Comparison of ENCODE assay signal across 31 cellular contexts in genomic region chr6:167129588-167129987, GRCh38. TPM values are rescaled to one million over a fixed set of nuclear protein-coding genes. Genes with fewer than 3 reads are reported as not detected.
DNase-seq lines count a peak whose midpoint lies in the region; ATAC-seq and TF ChIP-seq lines count a peak whose summit lies in the region.
"Had no signal": no experiment of that assay in that cellular context is flagged by ENCODE, and none has a peak within 500 bp of the region (broad histone marks: within the 10 kb centered on the region; RNA-seq: fewer than 3 reads in every experiment).

No MANE protein-coding gene starts in this region.

- H3K27ac ChIP-seq in spleen (peak overlapping the region in 7 of 8 donors; percentile 1 to 89 (median 67)), suprapubic skin (no peak overlapping the region)
- H3K27ac ChIP-seq: SJCRH30, upper lobe of left lung had no signal

- peaks cover 2% of the 10 kb centered on the region for H3K9me3 Mint-ChIP-seq in activated CD4-positive, alpha-beta T cell treated with anti-CD3 and anti-CD28 coated beads, Interleukin-2, amount 10 ng/mL, durations not matched to agents 7 days and 5 days
- H3K9me3 Mint-ChIP-seq in activated T-helper 17 cell treated with anti-CD3 and anti-CD28 coated beads, Interleukin-2, amount 50 U/mL, for 72 hours = no peaks in the 10 kb centered on the region
- no peaks in the 10 kb centered on the region for H3K9me3 Mint-ChIP-seq in type B pancreatic cell
- H3K9me3 Mint-ChIP-seq: H9, neural crest cell had no signal

- H3K36me3 ChIP-seq in spleen (peaks cover 0 to 22% (median 0%) of the 10 kb centered on the region in 6 donors), suprapubic skin (no peaks in the 10 kb centered on the region)
- H3K36me3 ChIP-seq: Peyer's patch, sigmoid colon, SJCRH30, upper lobe of left lung had no signal

- H3K9me3 ChIP-seq in spleen (peaks cover 0 to 5% (median 0%) of the 10 kb centered on the region in 8 donors), suprapubic skin (no peaks in the 10 kb centered on the region)
- H3K9me3 ChIP-seq: mucosa of descending colon, Peyer's patch, sigmoid colon, SJCRH30, upper lobe of left lung had no signal

- H3K27ac Mint-ChIP-seq in activated CD4-positive, alpha-beta T cell treated with anti-CD3 and anti-CD28 coated beads, Interleukin-2, amount 10 ng/mL, durations not matched to agents 7 days and 5 days = peak overlapping the region; percentile 36
- peak overlapping the region; percentile 94 for H3K27ac Mint-ChIP-seq in activated T-helper 17 cell treated with anti-CD3 and anti-CD28 coated beads, Interleukin-2, amount 50 U/mL, for 72 hours
- no peak overlapping the region for H3K27ac Mint-ChIP-seq in type B pancreatic cell
- H3K27ac Mint-ChIP-seq: activated CD4-positive, alpha-beta T cell treated with anti-CD3 and anti-CD28 coated beads, Interleukin-2, amount 10 ng/mL, durations not matched to agents 24 days and 14 days; dendritic cell treated with granulocyte-macrophage colony-stimulating factor and Interleukin-4, amounts not matched to agents 40 ng/mL and 50 ng/mL, for 4 days; progenitor cell of endocrine pancreas had no signal

- H3K27me3 Mint-ChIP-seq in activated CD4-positive, alpha-beta T cell treated with anti-CD3 and anti-CD28 coated beads, Interleukin-2, amount 10 ng/mL, durations not matched to agents 7 days and 5 days = no peaks in the 10 kb centered on the region
- H3K27me3 Mint-ChIP-seq in activated T-helper 17 cell treated with anti-CD3 and anti-CD28 coated beads, Interleukin-2, amount 50 U/mL, for 72 hours = no peaks in the 10 kb centered on the region
- H3K27me3 Mint-ChIP-seq in type B pancreatic cell = no peaks in the 10 kb centered on the region
- H3K27me3 Mint-ChIP-seq: activated CD4-positive, alpha-beta T cell treated with anti-CD3 and anti-CD28 coated beads, Interleukin-2, amount 10 ng/mL, durations not matched to agents 24 days and 14 days; dendritic cell treated with granulocyte-macrophage colony-stimulating factor and Interleukin-4, amounts not matched to agents 40 ng/mL and 50 ng/mL, for 4 days had no signal

- H3K4me1 Mint-ChIP-seq in activated CD4-positive, alpha-beta T cell treated with anti-CD3 and anti-CD28 coated beads, Interleukin-2, amount 10 ng/mL, durations not matched to agents 7 days and 5 days = peaks cover 7% of the 10 kb centered on the region
- peaks cover 66% of the 10 kb centered on the region for H3K4me1 Mint-ChIP-seq in activated T-helper 17 cell treated with anti-CD3 and anti-CD28 coated beads, Interleukin-2, amount 50 U/mL, for 72 hours
- H3K4me1 Mint-ChIP-seq in type B pancreatic cell (ENCODE audit: unreplicated experiment) = no peaks in the 10 kb centered on the region
- H3K4me1 Mint-ChIP-seq: activated CD4-positive, alpha-beta T cell treated with anti-CD3 and anti-CD28 coated beads, Interleukin-2, amount 10 ng/mL, durations not matched to agents 24 days and 14 days; neural crest cell had no signal

- H3K27me3 ChIP-seq in spleen (replicated peaks in 1 of 7) (no peaks in the 10 kb centered on the region), suprapubic skin (no peaks in the 10 kb centered on the region)
- H3K27me3 ChIP-seq: Peyer's patch, sigmoid colon, SJCRH30, upper lobe of left lung had no signal

- CTCF ChIA-PET in activated CD4-positive, alpha-beta T cell treated with anti-CD3 and anti-CD28 coated beads, Interleukin-2, amount 10 ng/mL, durations not matched to agents 7 days and 5 days (lab: Charles Lee) = interaction anchor here (1.2 to 1.6 kb wide), 3 partner anchors 9 to 11 kb away, joined by 3 read pairs; no protein-coding TSS in a partner anchor

- H3K36me3 Mint-ChIP-seq in activated CD4-positive, alpha-beta T cell treated with anti-CD3 and anti-CD28 coated beads, Interleukin-2, amount 10 ng/mL, durations not matched to agents 7 days and 5 days (ENCODE audit: low read depth) = peaks cover 2% of the 10 kb centered on the region
- H3K36me3 Mint-ChIP-seq in activated T-helper 17 cell treated with anti-CD3 and anti-CD28 coated beads, Interleukin-2, amount 50 U/mL, for 72 hours (ENCODE audit: low read depth) = peaks cover 98% of the 10 kb centered on the region
- no peaks in the 10 kb centered on the region for H3K36me3 Mint-ChIP-seq in type B pancreatic cell

- no peak overlapping the region for H3K4me3 Mint-ChIP-seq in activated CD4-positive, alpha-beta T cell treated with anti-CD3 and anti-CD28 coated beads, Interleukin-2, amount 10 ng/mL, durations not matched to agents 7 days and 5 days
- H3K4me3 Mint-ChIP-seq in activated T-helper 17 cell treated with anti-CD3 and anti-CD28 coated beads, Interleukin-2, amount 50 U/mL, for 72 hours = peak overlapping the region; percentile 81
- no peak overlapping the region for H3K4me3 Mint-ChIP-seq in type B pancreatic cell
- H3K4me3 Mint-ChIP-seq: activated CD4-positive, alpha-beta T cell treated with anti-CD3 and anti-CD28 coated beads, Interleukin-2, amount 10 ng/mL, durations not matched to agents 24 days and 14 days; dendritic cell treated with granulocyte-macrophage colony-stimulating factor and Interleukin-4, amounts not matched to agents 40 ng/mL and 50 ng/mL, for 4 days; H9; neural crest cell had no signal

- TF ChIP-seq EP300 in suprapubic skin (IDR thresholded peaks at IDR 0.05) = no peak

- POLR2A ChIA-PET in activated CD4-positive, alpha-beta T cell treated with anti-CD3 and anti-CD28 coated beads, Interleukin-2, amount 10 ng/mL, durations not matched to agents 7 days and 5 days (lab: Charles Lee) = no interaction called here

- TF ChIP-seq POLR2A in spleen (IDR thresholded peaks at IDR 0.05) = no peak
- TF ChIP-seq POLR2A in suprapubic skin (IDR thresholded peaks at IDR 0.05) = no peak

- no peak for TF ChIP-seq CTCF in spleen (IDR thresholded peaks at IDR 0.05 in 8 of 11, conservative IDR thresholded peaks at IDR 0.05 in 3 of 11)
- TF ChIP-seq CTCF in type B pancreatic cell (conservative IDR thresholded peaks at IDR 0.05) = no peak
- TF ChIP-seq CTCF in suprapubic skin (IDR thresholded peaks at IDR 0.05) = no peak

- intact Hi-C loops in spleen (cut with DNase I; ENCODE audit: low total_unique reads) = no loop called here

- H3K4me3 ChIP-seq in spleen = no peak overlapping the region
- no peak overlapping the region for H3K4me3 ChIP-seq in suprapubic skin
- H3K4me3 ChIP-seq: mucosa of descending colon, Peyer's patch, sigmoid colon, SJCRH30, upper lobe of left lung had no signal

- H3K4me1 ChIP-seq in spleen (peaks cover 0 to 95% (median 41%) of the 10 kb centered on the region in 6 donors), suprapubic skin (no peaks in the 10 kb centered on the region)
- H3K4me1 ChIP-seq: SJCRH30, upper lobe of left lung had no signal

- 75 to 81% (median 77%) methylated on average over 4 of the region's 4 CpGs for WGBS in spleen, 5 donors
- 60% methylated on average over 4 of the region's 4 CpGs for WGBS in suprapubic skin

- ATAC-seq in GM19455 (IDR thresholded peaks at IDR 0.05; ENCODE audit: unreplicated experiment) = peak; percentile 6
- ATAC-seq in activated T-helper 17 cell treated with anti-CD3 and anti-CD28 coated beads, Interleukin-2, amount 50 U/mL, for 72 hours (replicated peaks) = peak; percentile 55

- no peak for DNase-seq in activated CD4-positive, alpha-beta T cell treated with anti-CD3 and anti-CD28 coated beads, Interleukin-2, amount 10 ng/mL, durations not matched to agents 7 days and 5 days
- no peak for DNase-seq in activated CD4-positive, alpha-beta T cell treated with anti-CD3 and anti-CD28 coated beads for 1 hour
- DNase-seq in spleen (no peak), type B pancreatic cell (ENCODE audit: extremely low spot score, unreplicated experiment) (no peak), suprapubic skin (ENCODE audit: low spot score in 2 of 2) (no peak), NCI-H82 (lab: John Stamatoyannopoulos, UW) (no peak)
- DNase-seq: activated CD4-positive, alpha-beta T cell treated with anti-CD3 and anti-CD28 coated beads, Interleukin-2, amount 10 ng/mL, durations not matched to agents 24 days and 14 days; activated naive CD4-positive, alpha-beta T cell treated with Interleukin-2 at 50 U/mL for 16 hours; AML-193; Calu3; H9; mucosa of descending colon; NCI-H1048; NCI-H187; NCI-H524 treated with DMSO at 0.1 percent for 48 hours; sigmoid colon; SJCRH30; stimulated activated CD4-positive, alpha-beta T cell treated with anti-CD3 and anti-CD28 coated beads, Interleukin-15, amount 100 ng/mL, for 24 hours; upper lobe of left lung had no signal

RNA-seq across cellular contexts. Expression of gene CCR6, which starts 6.7 kb away (rescaled TPM):
- 1 to 10 TPM; 6.7 to 7.4 TPM for total RNA-seq in activated CD4-positive, alpha-beta T cell treated with anti-CD3 and anti-CD28 coated beads, Interleukin-2, amount 10 ng/mL, durations not matched to agents 7 days and 5 days
- 10 to 100 TPM; 31.5 to 55.7 TPM for total RNA-seq in activated T-helper 17 cell treated with anti-CD3 and anti-CD28 coated beads, Interleukin-2, amount 50 U/mL, for 72 hours
- total RNA-seq in spleen = 10 to 100 TPM; 15.5 to 37.0 (median 19.5) TPM
- polyA plus RNA-seq in spleen = 10 to 100 TPM; 16.1 to 26.9 (median 22.7) TPM
- not detected in 2 replicates for total RNA-seq in type B pancreatic cell (ENCODE audit: low replicate concordance)
- 1 to 10 TPM in 3 of 4 donors, under 1 TPM in 1; 0.98 to 2.4 (median 1.2) TPM for total RNA-seq in suprapubic skin
- total RNA-seq: A172; activated CD4-positive, alpha-beta T cell treated with anti-CD3 and anti-CD28 coated beads, Interleukin-2, amount 10 ng/mL, durations not matched to agents 24 days and 14 days; bronchial epithelial cell; Calu3; glomerular endothelial cell; H9; neural crest cell; progenitor cell of endocrine pancreas; sigmoid colon; SJCRH30 had no signal
- polyA plus RNA-seq: keratinocyte had no signal

RNA-seq across cellular contexts. Expression of gene GPR31, which starts 28.2 kb away (rescaled TPM):
- not detected for total RNA-seq in activated CD4-positive, alpha-beta T cell treated with anti-CD3 and anti-CD28 coated beads, Interleukin-2, amount 10 ng/mL, durations not matched to agents 7 days and 5 days
- not detected for total RNA-seq in activated T-helper 17 cell treated with anti-CD3 and anti-CD28 coated beads, Interleukin-2, amount 50 U/mL, for 72 hours
- total RNA-seq in spleen = 1 to 10 TPM in 1 of 7 donors, under 1 TPM in 2, not detected in 4; 0.24 to 1.0 (median 0.94) TPM
- not detected for polyA plus RNA-seq in spleen
- total RNA-seq in type B pancreatic cell (ENCODE audit: low replicate concordance) = not detected in 2 replicates
- not detected for total RNA-seq in suprapubic skin
- total RNA-seq: A172; activated CD4-positive, alpha-beta T cell treated with anti-CD3 and anti-CD28 coated beads, Interleukin-2, amount 10 ng/mL, durations not matched to agents 24 days and 14 days; bronchial epithelial cell; Calu3; glomerular endothelial cell; H9; liver; mucosa of descending colon; neural crest cell; Peyer's patch; progenitor cell of endocrine pancreas; sigmoid colon; SJCRH30; T-helper 1 cell treated with Interleukin-12 subunit alpha and Interleukin-12 subunit beta and Interleukin-4 antibody, amounts not matched to agents 30 ng/mL and 1 ng/mL, for 36 hours; upper lobe of left lung had no signal
- polyA plus RNA-seq: keratinocyte, liver had no signal
